ENCODE assay signal across 8 cellular contexts in genomic region chr2:26345284-26345553, GRCh38. TPM values are rescaled to one million over a fixed set of nuclear protein-coding genes. Genes with fewer than 3 reads are reported as not detected.
DNase-seq lines count a peak whose midpoint lies in the region; ATAC-seq and TF ChIP-seq lines count a peak whose summit lies in the region.

No MANE protein-coding gene starts in this region.

- H2AFZ ChIP-seq in GM23248 = peak overlapping the region; percentile 92

- no peaks in the 10 kb centered on the region for H3K9me3 ChIP-seq in GM23248 (ENCODE audit: low read depth)
- H3K9me3 ChIP-seq in SK-N-MC (ENCODE audit: low read depth, low read length) = no peaks in the 10 kb centered on the region
- no peaks in the 10 kb centered on the region for H3K9me3 ChIP-seq in skeletal muscle tissue (ENCODE audit: control insufficient read depth in 3 of 3, low read length in 3 of 3)

- H3K27me3 ChIP-seq in GM23248 (replicated peaks; ENCODE audit: insufficient read depth) (no peaks in the 10 kb centered on the region), skeletal muscle tissue (ENCODE audit: control insufficient read depth in 3 of 3, insufficient read depth in 3 of 3, low read length in 3 of 3) (no peaks in the 10 kb centered on the region)

- peak overlapping the region; percentile 92 for H3K4me3 ChIP-seq in GM23248
- H3K4me3 ChIP-seq in SK-N-MC = peak overlapping the region; percentile 98
- peak overlapping the region; percentile 91 for H3K4me3 ChIP-seq in fibroblast of villous mesenchyme (ENCODE audit: low read depth, low read length)
- H3K4me3 ChIP-seq in skeletal muscle tissue (ENCODE audit: low read length in 3 of 3) = peak overlapping the region; percentile 95 to 98 (median 97)

- peaks cover 57% of the 10 kb centered on the region for H3K79me2 ChIP-seq in GM23248 (ENCODE audit: insufficient read depth)

- H3K27ac ChIP-seq in GM23248 = peak overlapping the region; percentile 88
- peak overlapping the region; percentile 83 for H3K27ac ChIP-seq in SK-N-MC
- H3K27ac ChIP-seq in skeletal muscle tissue (ENCODE audit: low read depth, low read length) = peak overlapping the region; percentile 89

- WGBS in GM23248 (ENCODE audit: low coverage in 1 of 2, low lambda C conversion rate in 2 of 2, missing lambda C conversion rate in 2 of 2), 2 experiments = 1% methylated on average over 9 of the region's 9 CpGs

- no peaks in the 10 kb centered on the region for H3K9me2 ChIP-seq in GM23248 (ENCODE audit: insufficient read depth)

- H3F3A ChIP-seq in GM23248 (ENCODE audit: insufficient read depth) = peaks cover 16% of the 10 kb centered on the region; the same call in 1 of the 2 replicates

- peak overlapping the region; percentile 97 for H3K4me2 ChIP-seq in GM23248 (ENCODE audit: unreplicated experiment)

- DNase-seq in GM23248 (no peak), SK-N-MC (ENCODE audit: low read depth, low spot score) (no peak), fibroblast of villous mesenchyme (ENCODE audit: low read depth) (no peak), KG1 (lab: John Stamatoyannopoulos, UW) (no peak)
- DNase-seq in activated effector memory CD4-positive, alpha-beta T cell treated with Interleukin-2 at 50 U/mL for 16 hours = no peak

- no peak for TF ChIP-seq CTCF in fibroblast of villous mesenchyme (IDR thresholded peaks at IDR 0.05; ENCODE audit: insufficient read depth, low read depth, low read length)

- H3K36me3 ChIP-seq in GM23248 (ENCODE audit: low read depth) (no peaks in the 10 kb centered on the region), SK-N-MC (ENCODE audit: insufficient read depth, low read length) (peaks cover 3% of the 10 kb centered on the region; the same call in 1 of the 2 replicates), skeletal muscle tissue (ENCODE audit: control insufficient read depth in 3 of 3, insufficient read depth in 3 of 3, low read length in 3 of 3) (peaks cover 0 to 2% (median 0%) of the 10 kb centered on the region in 3 donors)

- ATAC-seq in GM18870 (IDR thresholded peaks at IDR 0.05; ENCODE audit: unreplicated experiment) = no peak
- no peak for ATAC-seq in HG02870 (IDR thresholded peaks at IDR 0.05; ENCODE audit: unreplicated experiment)

- H3K4me1 ChIP-seq in GM23248 (ENCODE audit: insufficient read depth) = peaks cover 18% of the 10 kb centered on the region
- peaks cover 15 to 27% (median 17%) of the 10 kb centered on the region in 3 donors for H3K4me1 ChIP-seq in skeletal muscle tissue (ENCODE audit: control insufficient read depth in 3 of 3, insufficient read depth in 3 of 3, low read length in 3 of 3)

- H3K9ac ChIP-seq in GM23248 (peak overlapping the region; percentile 94), SK-N-MC (ENCODE audit: insufficient read length) (peak overlapping the region; percentile 95), skeletal muscle tissue (ENCODE audit: low read depth in 1 of 3, low read length in 3 of 3) (peak overlapping the region; percentile 95 to 97 (median 97))

- peaks cover 7% of the 10 kb centered on the region; the same call in 1 of the 2 replicates for H4K20me1 ChIP-seq in GM23248 (ENCODE audit: insufficient read depth)

- in situ Hi-C loops in GM23248 (cut with MboI) = no loop called here

RNA-seq across cellular contexts. Expression of gene SELENOI, which starts 0.7 kb away (rescaled TPM):
- 11.6 and 19.8 TPM in 2 replicates for total RNA-seq in GM23248 (2014; rRNA removed; shearing (Covaris generic))
- polyA plus RNA-seq in GM23248 (2016; fragmentation: Nextera tagmentation; extraction: Ambion mirVana) = 3.6 TPM in 2 replicates
- 17.4 and 34.1 TPM in 2 replicates for total RNA-seq in fibroblast of villous mesenchyme
- total RNA-seq in skeletal muscle tissue = 13.0 TPM

RNA-seq across cellular contexts. Expression of gene ADGRF3, which starts 1.4 kb away (rescaled TPM):
- total RNA-seq in GM23248 (2014; rRNA removed; shearing (Covaris generic)) = under 0.01 TPM in 1 of 2 replicates, not detected in the other
- polyA plus RNA-seq in GM23248 (2016; fragmentation: Nextera tagmentation; extraction: Ambion mirVana) = 0.15 and 0.24 TPM in 2 replicates
- total RNA-seq in fibroblast of villous mesenchyme = under 0.01 TPM in 2 replicates
- total RNA-seq in skeletal muscle tissue = not detected

RNA-seq across cellular contexts. Expression of gene DRC1, which starts 56.5 kb away (rescaled TPM):
- 0.89 TPM in 1 of 2 replicates, not detected in the other for total RNA-seq in GM23248 (2014; rRNA removed; shearing (Covaris generic))
- polyA plus RNA-seq in GM23248 (2016; fragmentation: Nextera tagmentation; extraction: Ambion mirVana) = 0.35 TPM in 1 of 2 replicates, not detected in the other
- total RNA-seq in fibroblast of villous mesenchyme (0.64 TPM in 1 of 2 replicates, not detected in the other), skeletal muscle tissue (2.1 TPM)
